9 cellular contexts compared by ENCODE assay signal in genomic region chr18:12309683-12310198, GRCh38. TPM values are rescaled to one million over a fixed set of nuclear protein-coding genes. Genes with fewer than 3 reads are reported as not detected.
DNase-seq lines count a peak whose midpoint lies in the region; ATAC-seq and TF ChIP-seq lines count a peak whose summit lies in the region.
"Had no signal": no experiment of that assay in that cellular context is flagged by ENCODE, and none has a peak within 500 bp of the region (broad histone marks: within the 10 kb centered on the region; RNA-seq: fewer than 3 reads in every experiment).

No MANE protein-coding gene starts in this region.

- H2BK120ac ChIP-seq in H9 (ENCODE audit: low read depth, low read length, poor library complexity, severe bottlenecking): no peak overlapping the region

- H3K4me1 Mint-ChIP-seq in H9 (peaks cover 36 to 39% of the 10 kb centered on the region in 2 experiments), activated B cell treated with CpG ODN at 0.5 μM for 24 hours (peaks cover 44% of the 10 kb centered on the region)

- H3K9ac ChIP-seq in H9 (ENCODE audit: extremely low read depth, insufficient read length, low read length) (no peak overlapping the region), smooth muscle cell (ENCODE audit: low read depth) (peak overlapping the region; percentile 88)

- H2BK15ac ChIP-seq in H9 (ENCODE audit: low read depth, low read length): no peak overlapping the region

- H3K56ac ChIP-seq in H9 (ENCODE audit: insufficient read length, low read depth, low read length): no peak overlapping the region

- H2BK12ac ChIP-seq in H9 (ENCODE audit: insufficient read length, low read depth, low read length): no peak overlapping the region

- H3K27me3 ChIP-seq in H9 (ENCODE audit: insufficient read depth, low read length) (peaks cover 7% of the 10 kb centered on the region; the same call in 1 of the 2 replicates), left ventricle myocardium inferior (ENCODE audit: low read depth) (no peaks in the 10 kb centered on the region), smooth muscle cell (ENCODE audit: low read depth) (no peaks in the 10 kb centered on the region)

- intact Hi-C loops in activated B cell treated with CpG ODN at 0.5 μM for 24 hours (cut with micrococcal nuclease) (loop anchor here (2.0 to 10.0 kb wide), 6 partner anchors 327 to 1303 kb away; partner anchors contain the start of genes CEP192, CHMP1B, IMPA2 and PTPN2), left ventricle myocardium inferior (cut with micrococcal nuclease) (no loop called here)

- no peak overlapping the region for H3K14ac ChIP-seq in H9 (ENCODE audit: insufficient read depth, low read length)

- POLR2A ChIA-PET in activated B cell treated with CpG ODN at 0.5 μM for 24 hours (lab: Charles Lee): interaction anchor here (0.6 to 1.5 kb wide), 6 partner anchors 8 to 576 kb away, joined by 3 to 9 read pairs (median 4); no protein-coding TSS in a partner anchor

- no peak for DNase-seq in H9
- DNase-seq in activated B cell treated with CpG ODN at 0.5 μM for 24 hours: no peak
- DNase-seq in left ventricle myocardium inferior: no peak
- no peak for DNase-seq in smooth muscle cell (lab: John Stamatoyannopoulos, UW; ENCODE audit: unreplicated experiment)
- DNase-seq: activated CD4-positive, alpha-beta T cell treated with anti-CD3 and anti-CD28 coated beads, Interleukin-2, amount 50 U/mL, for 1 hour had no signal

- H3K9me3 ChIP-seq in H9 (ENCODE audit: control insufficient read depth, low read depth, low read length) (peaks cover 4% of the 10 kb centered on the region), left ventricle myocardium inferior (replicated peaks) (peaks cover 9% of the 10 kb centered on the region), smooth muscle cell (replicated peaks; ENCODE audit: low read depth) (peaks cover 12% of the 10 kb centered on the region)

- H3K27ac ChIP-seq in H9 (ENCODE audit: insufficient read length, low read depth, low read length) (no peak overlapping the region), left ventricle myocardium inferior (replicated peaks) (peak overlapping the region; percentile 98), smooth muscle cell (ENCODE audit: low read depth) (peak overlapping the region; percentile 95)

- no peak overlapping the region for H4K91ac ChIP-seq in H9 (ENCODE audit: insufficient read length, low read depth, low read length)

- H3K23me2 ChIP-seq in H9 (ENCODE audit: insufficient read length, low read depth, low read length, poor library complexity, severe bottlenecking): peaks cover 14% of the 10 kb centered on the region

- no peak for TF ChIP-seq CTCF in H9 (conservative IDR thresholded peaks at IDR 0.05)
- no peak for TF ChIP-seq CTCF in activated B cell treated with CpG ODN at 0.5 μM for 24 hours (IDR thresholded peaks at IDR 0.05)
- no peak for TF ChIP-seq CTCF in left ventricle myocardium inferior (IDR thresholded peaks at IDR 0.05; ENCODE audit: borderline replicate concordance)
- no peak for TF ChIP-seq CTCF in smooth muscle cell (IDR thresholded peaks at IDR 0.05; ENCODE audit: borderline replicate concordance, insufficient read depth, poor library complexity, severe bottlenecking)

- peaks cover 5 to 12% of the 10 kb centered on the region in 2 experiments; a peak in 4 of 5 replicates for H3K9me3 Mint-ChIP-seq in H9
- peaks cover 5% of the 10 kb centered on the region for H3K9me3 Mint-ChIP-seq in activated B cell treated with CpG ODN at 0.5 μM for 24 hours

- no peak overlapping the region for H2AK5ac ChIP-seq in H9 (ENCODE audit: insufficient read length, low read length)

- H3K79me2 ChIP-seq in H9 (ENCODE audit: insufficient read depth, low read length) (peaks cover 2% of the 10 kb centered on the region; the same call in 1 of the 2 replicates), smooth muscle cell (ENCODE audit: low read depth) (peaks cover 73% of the 10 kb centered on the region)

- no peak overlapping the region for H3K4ac ChIP-seq in H9 (ENCODE audit: low read depth, low read length)

- no peaks in the 10 kb centered on the region for H4K20me1 ChIP-seq in H9 (ENCODE audit: control insufficient read depth, insufficient read depth, insufficient read length)
- H4K20me1 ChIP-seq in smooth muscle cell (ENCODE audit: low read depth): peaks cover 57% of the 10 kb centered on the region

- H3K79me1 ChIP-seq in H9 (ENCODE audit: insufficient read depth, low read depth, low read length, poor library complexity, severe bottlenecking): no peaks in the 10 kb centered on the region

- H3K36me3 Mint-ChIP-seq in H9 (ENCODE audit: insufficient read depth in 1 of 3, low read depth in 3 of 3) (peaks cover 29 to 46% (median 36%) of the 10 kb centered on the region in 3 experiments), activated B cell treated with CpG ODN at 0.5 μM for 24 hours (ENCODE audit: low read depth) (peaks cover 18% of the 10 kb centered on the region)

- no peak overlapping the region for H3T11ph ChIP-seq in H9 (ENCODE audit: low read length)

- no peak overlapping the region for H2BK20ac ChIP-seq in H9 (ENCODE audit: low read depth, low read length, poor library complexity, severe bottlenecking)

- no peak overlapping the region for H4K5ac ChIP-seq in H9 (ENCODE audit: insufficient read length, low read depth, low read length)

- H3K4me1 ChIP-seq in H9 (ENCODE audit: insufficient read depth, low read length): peaks cover 4% of the 10 kb centered on the region; the same call in 1 of the 2 replicates
- H3K4me1 ChIP-seq in left ventricle myocardium inferior: peaks cover 61% of the 10 kb centered on the region
- H3K4me1 ChIP-seq in smooth muscle cell (ENCODE audit: low read depth): peaks cover 21% of the 10 kb centered on the region

- no peak overlapping the region for H2AFZ ChIP-seq in H9 (ENCODE audit: low read length)
- no peak overlapping the region for H2AFZ ChIP-seq in smooth muscle cell (ENCODE audit: low read depth)

- no peak for ATAC-seq in activated B cell treated with CpG ODN at 0.5 μM for 24 hours (ENCODE audit: low read depth)
- ATAC-seq in GM21619 (IDR thresholded peaks at IDR 0.05; ENCODE audit: unreplicated experiment): no peak
- ATAC-seq in GM19395 (IDR thresholded peaks at IDR 0.05; ENCODE audit: unreplicated experiment): no peak
- no peak for ATAC-seq in GM19328 (IDR thresholded peaks at IDR 0.05; ENCODE audit: unreplicated experiment)
- ATAC-seq in HG03135 (IDR thresholded peaks at IDR 0.05; ENCODE audit: unreplicated experiment): no peak

- H4K8ac ChIP-seq in H9 (replicated peaks; ENCODE audit: insufficient read length, low read depth, low read length): no peak overlapping the region

- H3K36me3 ChIP-seq in left ventricle myocardium inferior: peaks cover 43% of the 10 kb centered on the region
- H3K36me3 ChIP-seq in smooth muscle cell (ENCODE audit: low read depth): peaks cover 39% of the 10 kb centered on the region

- WGBS in H9 (ENCODE audit: extremely low coverage, insufficient read length, low lambda C conversion rate): no CpG with 5 or more reads among the region's 7 CpGs
- 55% methylated on average over 7 of the region's 7 CpGs for WGBS in smooth muscle cell (ENCODE audit: low lambda C conversion rate)

- H3K27ac Mint-ChIP-seq in H9 (no peak overlapping the region; a peak in 1 of 7 replicates), activated B cell treated with CpG ODN at 0.5 μM for 24 hours (peak overlapping the region; percentile 64)

- peaks cover 22% of the 10 kb centered on the region for H3F3A ChIP-seq in smooth muscle cell (ENCODE audit: low read depth)

- H3K27me3 Mint-ChIP-seq in H9 (ENCODE audit: low read depth) (peaks cover 27% of the 10 kb centered on the region), activated B cell treated with CpG ODN at 0.5 μM for 24 hours (peaks cover 13% of the 10 kb centered on the region)

- H3K4me3 ChIP-seq in left ventricle myocardium inferior (peak overlapping the region; percentile 81), smooth muscle cell (peak overlapping the region; percentile 96)

- no peak overlapping the region for H2BK5ac ChIP-seq in H9 (ENCODE audit: insufficient read length, low read length)

- CTCF ChIA-PET in activated B cell treated with CpG ODN at 0.5 μM for 24 hours (lab: Charles Lee): no interaction called here

- no peak overlapping the region for H3K18ac ChIP-seq in H9 (ENCODE audit: insufficient read length, low read depth, low read length)

- peak overlapping the region; percentile 81 to 85 for H3K4me3 Mint-ChIP-seq in H9
- peak overlapping the region; percentile 59 for H3K4me3 Mint-ChIP-seq in activated B cell treated with CpG ODN at 0.5 μM for 24 hours

- H3K4me2 ChIP-seq in H9 (ENCODE audit: insufficient read depth, insufficient read length, low read length) (peak overlapping the region; percentile 66), smooth muscle cell (peak overlapping the region; percentile 98)

- H3K23ac ChIP-seq in H9 (ENCODE audit: insufficient read length, low read depth, low read length): no peak overlapping the region

RNA-seq across cellular contexts. Expression of gene TUBB6, which starts 1.7 kb away (rescaled TPM):
- total RNA-seq in H9 (2021): 134 and 135 TPM in 2 replicates
- 29.7 and 31.9 TPM in 2 replicates for total RNA-seq in activated B cell treated with CpG ODN at 0.5 μM for 24 hours
- 81.5 TPM for total RNA-seq in left ventricle myocardium inferior
- 344 and 460 TPM in 2 replicates for total RNA-seq in smooth muscle cell
- polyA plus RNA-seq in smooth muscle cell: 345 and 359 TPM in 2 replicates

RNA-seq across cellular contexts. Expression of gene CIDEA, which starts 55.6 kb away (rescaled TPM):
- not detected in 2 replicates for total RNA-seq in H9 (2021)
- total RNA-seq in activated B cell treated with CpG ODN at 0.5 μM for 24 hours: not detected in 2 replicates
- total RNA-seq in left ventricle myocardium inferior: 0.33 TPM
- total RNA-seq in smooth muscle cell: not detected in 2 replicates
- 0.30 TPM in 1 of 2 replicates, not detected in the other for polyA plus RNA-seq in smooth muscle cell
